Comparison of ENCODE assay signal across 30 cellular contexts in genomic region chr12:87849074-87849473, GRCh38.
"Had no signal": no experiment of that assay in that cellular context is flagged by ENCODE, and none has a peak within 500 bp of the region (broad histone marks: within the 10 kb centered on the region; RNA-seq: fewer than 3 reads in every experiment).

No MANE protein-coding gene starts in this region.

- H3K4me3 ChIP-seq: adrenal gland, body of pancreas, breast epithelium, SJSA1 had no signal

- H3K36me3 ChIP-seq: adrenal gland, SJSA1 had no signal

- H3K27ac ChIP-seq: adrenal gland, body of pancreas, breast epithelium, SJSA1, VCaP had no signal

- H3K4me1 ChIP-seq: adrenal gland, body of pancreas, breast epithelium, SJSA1 had no signal

- DNase-seq: activated B cell treated with CpG ODN at 0.5 μM for 24 hours; activated CD4-positive, alpha-beta memory T cell treated with anti-CD3 and anti-CD28 coated beads for 36 hours; activated CD4-positive, alpha-beta T cell treated with anti-CD3 and anti-CD28 coated beads for 4 hours; activated CD4-positive, alpha-beta T cell treated with anti-CD3 and anti-CD28 coated beads, Interleukin-2, amount 50 U/mL, for 1 hour; activated CD4-positive, CD25-positive, alpha-beta regulatory T cell treated with anti-CD3 and anti-CD28 coated beads, Interleukin-2, amount 50 U/mL, for 72 hours; activated CD8-positive, alpha-beta memory T cell treated with anti-CD3 and anti-CD28 coated beads, Interleukin-2, amount 50 U/mL, for 4 hours; activated gamma-delta T cell treated with Interleukin-2 at 50 U/mL for 16 hours; activated naive CD4-positive, alpha-beta T cell treated with anti-CD3 and anti-CD28 coated beads for 36 hours; activated T-cell treated with anti-CD3 and anti-CD28 coated beads for 4 hours; activated T-cell treated with anti-CD3 and anti-CD28 coated beads, Interleukin-2, amount 50 U/mL, for 4 hours; adrenal gland; body of pancreas; NCI-H1092 treated with DMSO at 0.1 percent for 48 hours; NCI-H146; NCI-H187; NCI-H2107; NCI-H2171; NCI-H510A; NCI-H526; NCI-H748 treated with DMSO at 0.1 percent for 48 hours; OCI-M1; SHP77 treated with DMSO at 0.1 percent for 48 hours; SW 1271; T-helper 1 cell; T-helper 2 cell; T-helper 9 cell had no signal

- H3K27me3 ChIP-seq: adrenal gland, body of pancreas, breast epithelium, SJSA1 had no signal

- ATAC-seq: activated naive CD4-positive, alpha-beta T cell treated with anti-CD3 and anti-CD28 coated beads, Interleukin-2, amount 50 U/mL, for 72 hours; activated T-cell treated with anti-CD3 and anti-CD28 coated beads, Interleukin-2, amount 50 U/mL, for 4 hours had no signal

- H3K9me3 ChIP-seq: adrenal gland, body of pancreas, breast epithelium had no signal
